15 cellular contexts compared by ENCODE assay signal in the genomic region with DNA sequence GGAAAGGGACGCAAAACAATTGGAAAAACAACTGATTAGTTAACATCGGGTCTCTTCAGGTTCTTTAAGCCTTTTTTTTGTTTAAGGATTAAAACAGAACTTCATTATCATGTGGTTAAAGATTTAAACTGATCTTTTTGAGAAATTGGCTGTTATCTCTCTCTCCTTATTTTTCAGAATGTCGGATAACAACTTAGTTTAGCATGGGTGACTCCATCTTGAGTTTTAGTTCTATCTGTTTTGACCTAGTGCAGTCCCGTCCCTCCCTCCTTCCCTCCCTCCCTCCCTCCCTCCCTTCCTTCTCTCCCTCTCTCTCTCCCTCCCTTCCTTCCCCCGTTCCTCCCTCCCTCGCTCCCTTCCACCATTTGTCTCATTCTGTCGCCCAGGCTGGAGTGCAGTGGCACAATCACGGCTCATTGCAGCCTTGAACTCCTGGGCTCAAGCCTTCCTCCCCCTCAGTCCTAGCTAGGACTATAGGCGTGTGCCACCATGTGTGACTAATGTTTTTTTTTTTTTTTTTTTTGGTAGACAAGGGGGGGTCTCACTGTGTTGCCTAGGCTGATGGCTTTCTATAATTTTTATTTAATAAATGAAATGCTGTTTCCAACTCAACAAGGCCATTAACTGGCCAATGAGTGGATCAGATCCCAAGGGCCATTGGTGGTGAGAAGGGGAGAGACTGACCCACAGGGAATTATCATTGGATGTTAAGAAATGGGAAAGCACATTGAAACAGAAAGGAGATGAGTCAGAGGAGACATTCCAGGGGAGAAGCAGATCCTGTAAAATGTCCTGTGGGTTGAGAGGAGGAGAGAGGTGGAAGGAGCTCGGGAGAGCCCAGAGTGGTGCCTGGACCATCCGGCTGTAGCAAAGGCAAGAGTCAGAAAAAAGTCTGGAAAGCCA. TPM values are rescaled to one million over a fixed set of nuclear protein-coding genes. Genes with fewer than 3 reads are reported as not detected.
DNase-seq lines count a peak whose midpoint lies in the region; ATAC-seq and TF ChIP-seq lines count a peak whose summit lies in the region.
"Had no signal": no experiment of that assay in that cellular context is flagged by ENCODE, and none has a peak within 500 bp of the region (broad histone marks: within the 10 kb centered on the region; RNA-seq: fewer than 3 reads in every experiment).

No MANE protein-coding gene starts in this region.

- no peak overlapping the region for H3K4me3 ChIP-seq in epithelial cell of esophagus (ENCODE audit: low read length)
- H3K4me3 ChIP-seq: GM23338 had no signal

- CTCF ChIA-PET in activated CD4-positive, alpha-beta T cell treated with anti-CD3 and anti-CD28 coated beads for 36 hours (lab: Charles Lee), result no interaction called here

- H3K4me1 Mint-ChIP-seq in IgD-negative memory B cell (peaks cover 7 to 15% (median 9%) of the 10 kb centered on the region in 3 donors), naive B cell (peaks cover 11 to 17% (median 15%) of the 10 kb centered on the region in 3 donors), mesothelial cell of epicardium (peaks cover 11% of the 10 kb centered on the region)
- peaks cover 31% of the 10 kb centered on the region for H3K4me1 Mint-ChIP-seq in activated CD4-positive, alpha-beta T cell treated with anti-CD3 and anti-CD28 coated beads for 36 hours

- H3K27me3 Mint-ChIP-seq in IgD-negative memory B cell (no peaks in the 10 kb centered on the region), naive B cell (no peaks in the 10 kb centered on the region), mesothelial cell of epicardium (ENCODE audit: low read depth) (no peaks in the 10 kb centered on the region)
- no peaks in the 10 kb centered on the region for H3K27me3 Mint-ChIP-seq in activated CD4-positive, alpha-beta T cell treated with anti-CD3 and anti-CD28 coated beads for 36 hours
- H3K27me3 Mint-ChIP-seq: activated naive CD8-positive, alpha-beta T cell treated with anti-CD3 and anti-CD28 coated beads, Interleukin-2, amount 10 ng/mL, durations not matched to agents 7 days and 5 days had no signal

- H3K4me3 Mint-ChIP-seq in IgD-negative memory B cell (peak overlapping the region in 1 of 4 donors; percentile 39), naive B cell (no peak overlapping the region), mesothelial cell of epicardium (no peak overlapping the region)
- no peak overlapping the region for H3K4me3 Mint-ChIP-seq in activated CD4-positive, alpha-beta T cell treated with anti-CD3 and anti-CD28 coated beads for 36 hours
- H3K4me3 Mint-ChIP-seq: activated naive CD8-positive, alpha-beta T cell treated with anti-CD3 and anti-CD28 coated beads, Interleukin-2, amount 10 ng/mL, durations not matched to agents 7 days and 5 days; CD14-positive monocyte; GM23338 had no signal

- TF ChIP-seq CTCF in epithelial cell of esophagus (IDR thresholded peaks at IDR 0.05; ENCODE audit: insufficient read depth, low read depth, low read length, missing control alignments), result no peak
- no peak for TF ChIP-seq CTCF in mesothelial cell of epicardium (IDR thresholded peaks at IDR 0.05; ENCODE audit: unreplicated experiment)

- H3K9me3 Mint-ChIP-seq in IgD-negative memory B cell, result no peaks in the 10 kb centered on the region
- H3K9me3 Mint-ChIP-seq in naive B cell, result no peaks in the 10 kb centered on the region
- no peaks in the 10 kb centered on the region for H3K9me3 Mint-ChIP-seq in mesothelial cell of epicardium
- no peaks in the 10 kb centered on the region for H3K9me3 Mint-ChIP-seq in activated CD4-positive, alpha-beta T cell treated with anti-CD3 and anti-CD28 coated beads for 36 hours (ENCODE audit: low read depth)
- H3K9me3 Mint-ChIP-seq: GM23338 had no signal

- peak; percentile 82 for DNase-seq in EL
- DNase-seq in epithelial cell of esophagus (ENCODE audit: low read depth), result peak; percentile 71
- DNase-seq in naive B cell, result no peak
- no peak for DNase-seq in mesothelial cell of epicardium (ENCODE audit: low spot score in 2 of 2, unreplicated experiment in 2 of 2)
- DNase-seq in HT-29 (ENCODE audit: low spot score), result no peak
- DNase-seq in activated CD4-positive, alpha-beta T cell treated with anti-CD3 and anti-CD28 coated beads for 36 hours, result no peak
- DNase-seq: activated CD4-positive, CD25-positive, alpha-beta regulatory T cell; activated naive CD8-positive, alpha-beta T cell treated with anti-CD3 and anti-CD28 coated beads, Interleukin-2, amount 10 ng/mL, durations not matched to agents 7 days and 5 days; GF-D8; NCI-H1436; NCI-H446; stimulated activated CD4-positive, alpha-beta T cell treated with anti-CD3 and anti-CD28 coated beads, Interleukin-4, amount 100 ng/mL, for 4 hours had no signal

- H3K36me3 Mint-ChIP-seq in IgD-negative memory B cell, result no peaks in the 10 kb centered on the region
- no peaks in the 10 kb centered on the region for H3K36me3 Mint-ChIP-seq in naive B cell
- H3K36me3 Mint-ChIP-seq in mesothelial cell of epicardium, result no peaks in the 10 kb centered on the region
- peaks cover 18% of the 10 kb centered on the region for H3K36me3 Mint-ChIP-seq in activated CD4-positive, alpha-beta T cell treated with anti-CD3 and anti-CD28 coated beads for 36 hours (ENCODE audit: low read depth)

- POLR2A ChIA-PET in activated CD4-positive, alpha-beta T cell treated with anti-CD3 and anti-CD28 coated beads for 36 hours (lab: Charles Lee), result interaction anchor here (0.6 to 0.9 kb wide), 2 partner anchors 9 to 112 kb away, joined by 3 read pairs; partner anchors contain the start of gene ZBTB9

- ATAC-seq in naive B cell (ENCODE audit: low read depth in 2 of 2), result no peak
- ATAC-seq in activated CD4-positive, alpha-beta T cell treated with anti-CD3 and anti-CD28 coated beads for 36 hours, result no peak
- ATAC-seq: GM23338 had no signal

- H3K27ac Mint-ChIP-seq in IgD-negative memory B cell, result peak overlapping the region in 2 of 3 donors; percentile 47 to 65
- H3K27ac Mint-ChIP-seq in naive B cell, result peak overlapping the region; percentile 30 to 86 (median 67)
- no peak overlapping the region for H3K27ac Mint-ChIP-seq in mesothelial cell of epicardium
- no peak overlapping the region for H3K27ac Mint-ChIP-seq in activated CD4-positive, alpha-beta T cell treated with anti-CD3 and anti-CD28 coated beads for 36 hours
- H3K27ac Mint-ChIP-seq: activated naive CD8-positive, alpha-beta T cell treated with anti-CD3 and anti-CD28 coated beads, Interleukin-2, amount 10 ng/mL, durations not matched to agents 7 days and 5 days; GM23338 had no signal

- intact Hi-C loops in activated CD4-positive, alpha-beta T cell treated with anti-CD3 and anti-CD28 coated beads for 36 hours (cut with DNase I, micrococcal nuclease), result no loop called here

RNA-seq across cellular contexts. Expression of gene BAK1, which starts 13.6 kb away (rescaled TPM):
- 40.6 TPM for polyA plus RNA-seq in IgD-negative memory B cell
- polyA plus RNA-seq in naive B cell (ENCODE audit: low read depth in 6 of 6), result 10 to 100 TPM; 11.7 to 22.6 (median 13.6) TPM
- total RNA-seq in mesothelial cell of epicardium, result 14.0 to 15.1 TPM (median 15.0 TPM) in 3 replicates
- 19.7 and 27.8 TPM in 2 replicates for total RNA-seq in HT-29 (2014; rRNA removed; shearing (Covaris generic))
- 10 to 100 TPM; 37.0 to 43.3 TPM for total RNA-seq in activated CD4-positive, alpha-beta T cell treated with anti-CD3 and anti-CD28 coated beads for 36 hours

RNA-seq across cellular contexts. Expression of gene ITPR3, which starts 54.7 kb away (rescaled TPM):
- polyA plus RNA-seq in IgD-negative memory B cell (6.7 TPM), naive B cell (ENCODE audit: low read depth in 6 of 6) (1 to 10 TPM in 4 of 6 donors, under 1 TPM in 2; 0.22 to 6.4 (median 1.7) TPM)
- total RNA-seq in mesothelial cell of epicardium, result 6.3 to 6.4 TPM (median 6.4 TPM) in 3 replicates
- 92.2 and 110 TPM in 2 replicates for total RNA-seq in HT-29 (2014; rRNA removed; shearing (Covaris generic))
- 10 to 100 TPM; 42.6 to 42.9 TPM for total RNA-seq in activated CD4-positive, alpha-beta T cell treated with anti-CD3 and anti-CD28 coated beads for 36 hours
- polyA plus RNA-seq: CD14-positive monocyte had no signal

Comparison
In these comparisons a context has a peak if more than half of its experiments do, and no peak if none do; other contexts are left out.
1. DNase-seq: peak in EL (single experiment) and epithelial cell of esophagus (single experiment); none in naive B cell (single experiment), mesothelial cell of epicardium (0 of 2), HT-29 (single experiment) and activated CD4-positive, alpha-beta T cell treated with anti-CD3 and anti-CD28 coated beads for 36 hours (single experiment).
2. H3K27ac Mint-ChIP-seq: peak in IgD-negative memory B cell (2 of 3) and naive B cell (6 of 6); none in mesothelial cell of epicardium (single experiment) and activated CD4-positive, alpha-beta T cell treated with anti-CD3 and anti-CD28 coated beads for 36 hours (single experiment).